In the genomic region with DNA sequence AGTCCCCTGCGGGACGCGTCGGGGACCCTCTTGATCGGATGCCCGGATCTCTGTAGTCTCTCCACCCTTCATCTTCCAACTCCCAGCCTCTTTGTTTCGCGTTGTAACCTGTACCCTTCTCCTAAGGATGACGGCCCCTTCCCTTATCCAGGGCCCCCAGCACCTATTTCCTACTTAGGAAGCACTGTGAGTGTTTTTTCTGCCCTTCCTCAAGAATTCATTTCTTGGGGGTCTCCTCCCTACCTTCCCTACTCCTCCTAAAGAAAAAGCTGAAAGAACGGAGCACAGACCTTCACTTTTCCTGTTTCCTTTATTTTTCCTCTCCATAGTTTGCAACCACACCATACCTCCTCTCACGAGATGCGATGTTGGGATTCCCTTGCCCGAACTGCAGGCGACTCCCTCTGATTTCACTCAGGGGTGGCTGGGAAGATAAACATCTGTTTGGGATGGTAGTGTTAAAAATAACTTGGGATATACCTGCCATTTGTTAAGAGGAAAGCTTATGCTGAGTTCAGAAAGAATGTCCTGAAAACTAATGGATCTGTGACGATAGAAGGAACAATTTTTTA, we compare ENCODE assay signal across 8 cellular contexts. TPM values are rescaled to one million over a fixed set of nuclear protein-coding genes. Genes with fewer than 3 reads are reported as not detected.
A peak's percentile ranks its signal among the peaks of the same experiment; 100 is the strongest.
DNase-seq lines count a peak whose midpoint lies in the region; ATAC-seq and TF ChIP-seq lines count a peak whose summit lies in the region.

No MANE protein-coding gene starts in this region.

- H3K27ac Mint-ChIP-seq in activated B cell treated with CpG ODN at 0.5 μM for 24 hours: peak overlapping the region; percentile 97

- intact Hi-C loops in activated B cell treated with CpG ODN at 0.5 μM for 24 hours (cut with micrococcal nuclease): loop anchor here (5.0 to 10.0 kb wide), 3 partner anchors 587 to 1260 kb away; a partner anchor contains a TSS
- intact Hi-C loops in stomach (cut with DNase I; ENCODE audit: low total_unique reads): no loop called here

- H3K27me3 ChIP-seq in iPS-15b (ENCODE audit: control insufficient read depth, insufficient read depth, low read length) (no peaks in the 10 kb centered on the region), stomach (no peaks in the 10 kb centered on the region)

- H3K9me3 ChIP-seq in iPS-15b (ENCODE audit: control insufficient read depth, insufficient read depth, low read length) (no peaks in the 10 kb centered on the region), stomach (no peaks in the 10 kb centered on the region)

- H3K4me1 Mint-ChIP-seq in activated B cell treated with CpG ODN at 0.5 μM for 24 hours: peaks cover 32% of the 10 kb centered on the region

- TF ChIP-seq EP300 in stomach (IDR thresholded peaks at IDR 0.05): no peak

- POLR2A ChIA-PET in activated B cell treated with CpG ODN at 0.5 μM for 24 hours (lab: Charles Lee): interaction anchor here (1.0 to 3.9 kb wide), 7 partner anchors 14 to 324 kb away, joined by 3 to 21 read pairs (median 4); a partner anchor contains a TSS

- H3K36me3 ChIP-seq in iPS-15b (ENCODE audit: control insufficient read depth, insufficient read depth, low read length) (peaks cover 5% of the 10 kb centered on the region), stomach (peaks cover 5 to 31% (median 20%) of the 10 kb centered on the region in 4 donors)

- H3K4me1 ChIP-seq in iPS-15b (ENCODE audit: control insufficient read depth, insufficient read depth, low read length) (no peaks in the 10 kb centered on the region), stomach (peaks cover 14 to 79% (median 63%) of the 10 kb centered on the region in 4 donors)

- no peaks in the 10 kb centered on the region for H3K9me3 Mint-ChIP-seq in activated B cell treated with CpG ODN at 0.5 μM for 24 hours

- WGBS in stomach, 5 donors: 1 to 2% (median 1%) methylated on average over 15 of the region's 15 CpGs

- no peak for TF ChIP-seq CTCF in activated B cell treated with CpG ODN at 0.5 μM for 24 hours (IDR thresholded peaks at IDR 0.05)
- TF ChIP-seq CTCF in stomach (IDR thresholded peaks at IDR 0.05): no peak
- no peak for TF ChIP-seq CTCF in omental fat pad (IDR thresholded peaks at IDR 0.05)

- peaks cover 38% of the 10 kb centered on the region for H3K36me3 Mint-ChIP-seq in activated B cell treated with CpG ODN at 0.5 μM for 24 hours (ENCODE audit: low read depth)

- TF ChIP-seq POLR2A in stomach (IDR thresholded peaks at IDR 0.05): no peak

- H3K27me3 Mint-ChIP-seq in activated B cell treated with CpG ODN at 0.5 μM for 24 hours: no peaks in the 10 kb centered on the region

- peak; percentile 23 for DNase-seq in NCI-H748 (lab: John Stamatoyannopoulos, UW; ENCODE audit: unreplicated experiment)
- DNase-seq in NCI-H748 treated with DMSO at 0.1 percent for 48 hours (lab: John Stamatoyannopoulos, UW): no peak
- DNase-seq in activated B cell treated with CpG ODN at 0.5 μM for 24 hours: no peak
- DNase-seq in stomach: no peak
- DNase-seq in omental fat pad (ENCODE audit: low spot score): no peak
- no peak for DNase-seq in NCI-H2196 (lab: John Stamatoyannopoulos, UW; ENCODE audit: unreplicated experiment)
- no peak for DNase-seq in stimulated activated CD4-positive, alpha-beta T cell treated with anti-CD3 and anti-CD28 coated beads, Interleukin-4, amount 100 ng/mL, for 24 hours

- peak overlapping the region; percentile 90 for H3K9ac ChIP-seq in iPS-15b (ENCODE audit: low read depth, low read length)

- peak overlapping the region; percentile 63 to 91 (median 80) for H3K27ac ChIP-seq in stomach

- H3K4me3 Mint-ChIP-seq in activated B cell treated with CpG ODN at 0.5 μM for 24 hours: peak overlapping the region; percentile 99

- CTCF ChIA-PET in activated B cell treated with CpG ODN at 0.5 μM for 24 hours (lab: Charles Lee): no interaction called here

- peak overlapping the region; percentile 98 for H3K4me3 ChIP-seq in iPS-15b (ENCODE audit: low read depth, low read length)
- peak overlapping the region; percentile 64 to 97 (median 90) for H3K4me3 ChIP-seq in stomach

- ATAC-seq in activated B cell treated with CpG ODN at 0.5 μM for 24 hours (ENCODE audit: low read depth): no peak
- ATAC-seq in omental fat pad (ENCODE audit: low FRiP score): no peak

RNA-seq across cellular contexts. Expression of a gene that starts 0.6 kb away (rescaled TPM):
- total RNA-seq in activated B cell treated with CpG ODN at 0.5 μM for 24 hours (8.7 and 11.7 TPM in 2 replicates), stomach (10 to 100 TPM in 4 of 5 donors, 1 to 10 TPM in 1; 7.6 to 50.7 (median 37.4) TPM), omental fat pad (10 to 100 TPM; 12.1 to 16.1 (median 13.3) TPM)
- 10 to 100 TPM in 2 of 3 donors, 1 to 10 TPM in 1; 6.9 to 25.8 (median 16.5) TPM for polyA plus RNA-seq in stomach

RNA-seq across cellular contexts. Expression of a gene that starts 0.7 kb away (rescaled TPM):
- total RNA-seq in activated B cell treated with CpG ODN at 0.5 μM for 24 hours (48.8 and 58.2 TPM in 2 replicates), stomach (10 to 100 TPM; 22.8 to 63.4 (median 31.6) TPM), omental fat pad (10 to 100 TPM; 19.3 to 42.0 (median 24.0) TPM)
- 10 to 100 TPM; 16.8 to 27.2 (median 17.8) TPM for polyA plus RNA-seq in stomach

RNA-seq across cellular contexts. Expression of a gene that starts 56.5 kb away (rescaled TPM):
- total RNA-seq in activated B cell treated with CpG ODN at 0.5 μM for 24 hours (121 and 128 TPM in 2 replicates), stomach (100 to 1,000 TPM in 2 of 5 donors, 10 to 100 TPM in 3; 13.9 to 255 (median 63.7) TPM), omental fat pad (100 to 1,000 TPM in 1 of 4 donors, 10 to 100 TPM in 3; 83.5 to 109 (median 91.8) TPM)
- 10 to 100 TPM; 26.4 to 49.3 (median 37.4) TPM for polyA plus RNA-seq in stomach

RNA-seq across cellular contexts. Expression of a gene that starts 56.8 kb away (rescaled TPM):
- total RNA-seq in activated B cell treated with CpG ODN at 0.5 μM for 24 hours (39.1 and 44.9 TPM in 2 replicates), stomach (10 to 100 TPM in 4 of 5 donors, 1 to 10 TPM in 1; 5.4 to 26.3 (median 14.8) TPM), omental fat pad (10 to 100 TPM; 10.2 to 27.3 (median 17.4) TPM)
- 10 to 100 TPM; 17.3 to 22.7 (median 18.9) TPM for polyA plus RNA-seq in stomach
